Comparison of ENCODE assay signal across 4 cellular contexts in the genomic region with DNA sequence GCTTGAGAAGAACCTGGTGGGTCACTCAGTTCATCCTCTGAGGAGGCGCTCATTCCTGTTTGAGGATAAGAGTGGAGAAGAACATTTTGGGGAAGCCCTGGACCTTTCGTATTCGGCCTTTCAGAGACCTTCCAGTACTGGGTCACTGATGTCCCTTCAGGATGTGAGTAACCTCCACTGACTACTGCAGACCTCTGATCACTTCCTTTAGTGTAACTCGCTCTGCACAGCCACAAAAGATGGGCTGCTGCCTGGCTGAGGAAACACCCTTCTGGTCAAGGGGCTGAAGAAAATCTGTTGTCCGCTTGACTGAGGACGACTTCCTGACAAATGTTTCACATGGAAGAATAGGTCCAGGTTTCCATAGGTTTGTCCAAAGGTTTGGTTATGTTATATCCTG. TPM values are rescaled to one million over a fixed set of nuclear protein-coding genes. Genes with fewer than 3 reads are reported as not detected.
"Had no signal": no experiment of that assay in that cellular context is flagged by ENCODE, and none has a peak within 500 bp of the region (broad histone marks: within the 10 kb centered on the region; RNA-seq: fewer than 3 reads in every experiment).

No MANE protein-coding gene starts in this region.

- ATAC-seq: GM23338 had no signal

- H3K4me1 Mint-ChIP-seq: GM23338, H9 had no signal

- DNase-seq: H9, HCEC 1CT, IMR-90 had no signal

- H3K4me3 Mint-ChIP-seq: GM23338, H9 had no signal

- H3K27ac Mint-ChIP-seq: GM23338, H9 had no signal

- H3K4me3 ChIP-seq: GM23338 had no signal

RNA-seq across cellular contexts. Expression of a gene that starts 15.9 kb away (rescaled TPM):
- total RNA-seq: GM23338 had no signal
